In genomic region chr3:110711851-110712396, GRCh38 we compare ENCODE assay signal across 1 cellular context.
TF ChIP-seq lines count a peak whose summit lies in the region.

No MANE protein-coding gene starts in this region.

TF ChIP-seq in GM23338, 12 proteins besides CTCF, POLR2A, EP300 and RAD21 (continued from another document):
- TF ChIP-seq ZNF462 (CRISPR knock-in tag; IDR thresholded peaks at IDR 0.05): peak; percentile 96
